Comparison of ENCODE assay signal across 8 cellular contexts in genomic region chrX:64976673-64977040, GRCh38. TPM values are rescaled to one million over a fixed set of nuclear protein-coding genes. Genes with fewer than 3 reads are reported as not detected.
A peak's percentile ranks its signal among the peaks of the same experiment; 100 is the strongest.
DNase-seq lines count a peak whose midpoint lies in the region; ATAC-seq lines count a peak whose summit lies in the region.

No MANE protein-coding gene starts in this region.

- H3K4me3 ChIP-seq in SK-N-MC (peak overlapping the region; percentile 82), right cardiac atrium (ENCODE audit: low read length) (peak overlapping the region; percentile 66), stomach smooth muscle (ENCODE audit: low read length in 2 of 2) (peak overlapping the region; percentile 79 to 83)

- H3K9ac ChIP-seq in SK-N-MC (ENCODE audit: insufficient read length) (no peak overlapping the region), stomach smooth muscle (ENCODE audit: low read length in 2 of 2) (no peak overlapping the region)

- intact Hi-C loops in right cardiac atrium (cut with DNase I), result no loop called here

- no peak for DNase-seq in SK-N-MC (ENCODE audit: low read depth, low spot score)
- DNase-seq in right cardiac atrium, result no peak
- no peak for DNase-seq in HT-29 (ENCODE audit: low spot score)
- DNase-seq in COLO668 (lab: John Stamatoyannopoulos, UW; ENCODE audit: unreplicated experiment), result no peak
- no peak for DNase-seq in mesenteric fat pad (ENCODE audit: low spot score)

- no peaks in the 10 kb centered on the region for H3K27me3 ChIP-seq in right cardiac atrium (ENCODE audit: control insufficient read depth, insufficient read depth)
- peaks cover 0 to 12% of the 10 kb centered on the region in 2 donors for H3K27me3 ChIP-seq in stomach smooth muscle (ENCODE audit: control insufficient read depth in 1 of 2, insufficient read depth in 2 of 2, low read length in 2 of 2)

- H3K9me3 ChIP-seq in SK-N-MC (ENCODE audit: low read depth, low read length) (no peaks in the 10 kb centered on the region), right cardiac atrium (ENCODE audit: control insufficient read depth, low read length) (no peaks in the 10 kb centered on the region), stomach smooth muscle (ENCODE audit: control insufficient read depth in 2 of 2, low read length in 2 of 2) (no peaks in the 10 kb centered on the region)

- H3K36me3 ChIP-seq in SK-N-MC (ENCODE audit: insufficient read depth, low read length) (no peaks in the 10 kb centered on the region), stomach smooth muscle (ENCODE audit: control insufficient read depth in 2 of 2, insufficient read depth in 2 of 2, low read length in 2 of 2) (no peaks in the 10 kb centered on the region)

- WGBS in right cardiac atrium, result 6% methylated on average over 11 of the region's 11 CpGs

- H3K4me1 ChIP-seq in right cardiac atrium (ENCODE audit: control insufficient read depth, insufficient read depth, low read length), result peaks cover 2% of the 10 kb centered on the region
- H3K4me1 ChIP-seq in stomach smooth muscle (ENCODE audit: control insufficient read depth, insufficient read depth, low read length), result no peaks in the 10 kb centered on the region

- H3K27ac ChIP-seq in SK-N-MC, result no peak overlapping the region
- H3K27ac ChIP-seq in right cardiac atrium (ENCODE audit: low read length), result no peak overlapping the region
- H3K27ac ChIP-seq in stomach smooth muscle (ENCODE audit: low read length), result no peak overlapping the region

- ATAC-seq in GM18858 (IDR thresholded peaks at IDR 0.05; ENCODE audit: unreplicated experiment) (peak; percentile 7), HG02588 (IDR thresholded peaks at IDR 0.05; ENCODE audit: unreplicated experiment) (peak; percentile 24), right cardiac atrium (no peak)

RNA-seq across cellular contexts. Expression of gene ZC4H2, which starts 0.4 kb away (rescaled TPM):
- total RNA-seq in right cardiac atrium, result 10 to 100 TPM in 3 of 4 donors, 1 to 10 TPM in 1; 8.5 to 14.5 (median 12.6) TPM
- 6.8 TPM for polyA plus RNA-seq in right cardiac atrium
- 0.61 and 1.5 TPM in 2 replicates for total RNA-seq in HT-29 (2014; rRNA removed; shearing (Covaris generic))
- total RNA-seq in mesenteric fat pad, result 7.5 TPM

RNA-seq across cellular contexts. Expression of gene ZC3H12B, which starts 58.0 kb away (rescaled TPM):
- total RNA-seq in right cardiac atrium, result 1 to 10 TPM; 1.6 to 2.4 (median 1.7) TPM
- 0.18 TPM for polyA plus RNA-seq in right cardiac atrium
- total RNA-seq in HT-29 (2014; rRNA removed; shearing (Covaris generic)), result not detected in 2 replicates
- total RNA-seq in mesenteric fat pad, result 0.61 TPM

Comparison
In these comparisons a context has a peak if more than half of its experiments do, and no peak if none do; other contexts are left out.
1. ATAC-seq: peak in GM18858 (single experiment) and HG02588 (single experiment); none in right cardiac atrium (0 of 2).
2. Peak in every context shown above with its lines, with median percentiles within 50 percentile points of each other: H3K4me3 ChIP-seq.